8 cellular contexts compared by ENCODE assay signal in the genomic region with DNA sequence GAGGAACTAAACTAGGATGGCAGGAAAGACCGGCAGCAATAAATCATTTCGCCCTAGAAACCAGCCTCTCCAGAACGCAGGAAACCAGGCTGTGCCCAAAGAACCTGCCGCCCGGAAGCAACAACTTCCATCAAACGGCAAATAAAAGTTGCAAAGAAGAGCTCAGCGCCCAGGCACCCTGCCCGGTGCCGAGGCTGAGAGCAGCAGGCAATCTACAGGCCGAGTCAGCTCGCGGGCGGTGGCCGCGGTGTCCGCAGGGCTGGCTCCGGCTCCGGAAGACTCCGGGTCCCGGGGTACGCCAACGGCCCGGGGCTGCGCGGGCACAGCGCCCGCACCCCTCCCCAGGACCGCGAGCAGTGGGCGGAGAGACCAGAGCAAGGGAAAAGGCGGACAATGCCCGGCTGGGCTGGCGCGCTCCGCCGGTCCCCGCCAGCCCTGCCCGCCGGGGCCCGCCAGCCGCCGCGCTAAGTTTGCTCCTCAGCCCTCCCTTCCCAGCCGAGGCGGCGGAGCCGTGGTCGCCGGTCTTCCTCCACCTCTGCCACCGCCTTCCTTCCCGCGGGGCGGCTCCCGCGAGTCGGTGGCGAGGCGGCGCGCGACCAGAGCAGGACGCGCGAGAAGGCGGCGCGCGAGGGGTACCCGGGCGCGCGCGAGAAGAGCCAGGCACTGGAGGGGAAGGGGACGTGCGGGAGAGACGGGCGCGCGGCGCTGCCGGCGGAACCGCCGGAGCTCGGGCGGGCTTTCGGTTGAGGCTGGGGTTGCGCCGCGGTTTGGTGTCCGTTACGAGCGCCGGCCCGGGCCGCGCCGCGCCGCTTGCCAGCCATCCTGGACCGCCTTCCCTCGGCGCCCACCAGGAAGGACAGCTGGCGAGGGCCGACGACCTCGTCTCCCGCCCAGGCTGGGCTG. TPM values are rescaled to one million over a fixed set of nuclear protein-coding genes. Genes with fewer than 3 reads are reported as not detected.
A peak's percentile ranks its signal among the peaks of the same experiment; 100 is the strongest.
DNase-seq lines count a peak whose midpoint lies in the region; ATAC-seq and TF ChIP-seq lines count a peak whose summit lies in the region.

No MANE protein-coding gene starts in this region.

- H3K9me3 ChIP-seq in BLaER1 = no peaks in the 10 kb centered on the region

- H3K27ac ChIP-seq in BLaER1 = peak overlapping the region; percentile 97

- H3K36me3 Mint-ChIP-seq in nephron (ENCODE audit: low read depth) = no peaks in the 10 kb centered on the region
- H3K36me3 Mint-ChIP-seq in stimulated activated naive CD8-positive, alpha-beta T cell treated with anti-CD3 and anti-CD28 coated beads, Interleukin-15, Interleukin-2, amounts not matched to agents 100 ng/mL and 50 ng/mL, for 24 hours (ENCODE audit: low read depth) = no peaks in the 10 kb centered on the region

- peaks cover 47% of the 10 kb centered on the region for H3K4me1 Mint-ChIP-seq in nephron
- H3K4me1 Mint-ChIP-seq in stimulated activated naive CD8-positive, alpha-beta T cell treated with anti-CD3 and anti-CD28 coated beads, Interleukin-15, Interleukin-2, amounts not matched to agents 100 ng/mL and 50 ng/mL, for 24 hours (ENCODE audit: low read depth) = peaks cover 58% of the 10 kb centered on the region

- no peak for TF ChIP-seq CTCF in fibroblast of the aortic adventitia (IDR thresholded peaks at IDR 0.05; ENCODE audit: insufficient read depth, low read length)
- TF ChIP-seq CTCF in nephron (IDR thresholded peaks at IDR 0.05; ENCODE audit: unreplicated experiment in 3 of 3) = no peak

- H3K9me3 Mint-ChIP-seq in nephron = no peaks in the 10 kb centered on the region
- no peaks in the 10 kb centered on the region for H3K9me3 Mint-ChIP-seq in stimulated activated naive CD8-positive, alpha-beta T cell treated with anti-CD3 and anti-CD28 coated beads, Interleukin-15, Interleukin-2, amounts not matched to agents 100 ng/mL and 50 ng/mL, for 24 hours

- no peaks in the 10 kb centered on the region for H3K27me3 Mint-ChIP-seq in nephron (ENCODE audit: low read depth)
- H3K27me3 Mint-ChIP-seq in stimulated activated naive CD8-positive, alpha-beta T cell treated with anti-CD3 and anti-CD28 coated beads, Interleukin-15, Interleukin-2, amounts not matched to agents 100 ng/mL and 50 ng/mL, for 24 hours = no peaks in the 10 kb centered on the region

- H3K4me3 Mint-ChIP-seq in nephron = peak overlapping the region; percentile 95 to 97 (median 96)
- H3K4me3 Mint-ChIP-seq in stimulated activated naive CD8-positive, alpha-beta T cell treated with anti-CD3 and anti-CD28 coated beads, Interleukin-15, Interleukin-2, amounts not matched to agents 100 ng/mL and 50 ng/mL, for 24 hours = peak overlapping the region; percentile 94

- H3K9ac ChIP-seq in BLaER1 = peak overlapping the region; percentile 97

- H3K4me3 ChIP-seq in BLaER1 (peak overlapping the region; percentile 100), fibroblast of the aortic adventitia (ENCODE audit: low read depth, low read length) (peak overlapping the region; percentile 88)

- peaks cover 47% of the 10 kb centered on the region for H3K4me1 ChIP-seq in BLaER1

- H3K4me2 ChIP-seq in BLaER1 = peak overlapping the region; percentile 94

- H3K27ac Mint-ChIP-seq in nephron = peak overlapping the region; percentile 90 to 98 (median 96)
- H3K27ac Mint-ChIP-seq in stimulated activated naive CD8-positive, alpha-beta T cell treated with anti-CD3 and anti-CD28 coated beads, Interleukin-15, Interleukin-2, amounts not matched to agents 100 ng/mL and 50 ng/mL, for 24 hours = peak overlapping the region; percentile 93

- no peaks in the 10 kb centered on the region for H3K27me3 ChIP-seq in BLaER1

- ATAC-seq in GM18873 (IDR thresholded peaks at IDR 0.05; ENCODE audit: low FRiP score, unreplicated experiment) (peak; percentile 21), HG03135 (IDR thresholded peaks at IDR 0.05; ENCODE audit: unreplicated experiment) (peak; percentile 34)

- no peaks in the 10 kb centered on the region for H3K36me3 ChIP-seq in BLaER1

- DNase-seq in OCI-M1 (lab: John Stamatoyannopoulos, UW) (peak; percentile 76), fibroblast of the aortic adventitia (ENCODE audit: low read depth) (peak; percentile 44)
- DNase-seq in activated T-helper 9 cell treated with anti-CD3 and anti-CD28 coated beads, Interleukin-2, amount 50 U/mL, for 16 hours (ENCODE audit: low read depth) = peak; percentile 58

- peaks cover 54% of the 10 kb centered on the region for H4K20me1 ChIP-seq in BLaER1

RNA-seq across cellular contexts. Expression of a gene that starts 0.7 kb away (rescaled TPM):
- 43.8 and 60.3 TPM in 2 replicates for total RNA-seq in fibroblast of the aortic adventitia (ENCODE audit: low replicate concordance)

RNA-seq across cellular contexts. Expression of a gene that starts 51.5 kb away (rescaled TPM):
- total RNA-seq in fibroblast of the aortic adventitia (ENCODE audit: low replicate concordance) = 128 and 181 TPM in 2 replicates

Comparison
In these comparisons a context has a peak if more than half of its experiments do, and no peak if none do; other contexts are left out.
1. Peak in every context shown above with its lines: DNase-seq, ATAC-seq, H3K4me3 ChIP-seq and H3K27ac ChIP-seq.